In the genomic region with DNA sequence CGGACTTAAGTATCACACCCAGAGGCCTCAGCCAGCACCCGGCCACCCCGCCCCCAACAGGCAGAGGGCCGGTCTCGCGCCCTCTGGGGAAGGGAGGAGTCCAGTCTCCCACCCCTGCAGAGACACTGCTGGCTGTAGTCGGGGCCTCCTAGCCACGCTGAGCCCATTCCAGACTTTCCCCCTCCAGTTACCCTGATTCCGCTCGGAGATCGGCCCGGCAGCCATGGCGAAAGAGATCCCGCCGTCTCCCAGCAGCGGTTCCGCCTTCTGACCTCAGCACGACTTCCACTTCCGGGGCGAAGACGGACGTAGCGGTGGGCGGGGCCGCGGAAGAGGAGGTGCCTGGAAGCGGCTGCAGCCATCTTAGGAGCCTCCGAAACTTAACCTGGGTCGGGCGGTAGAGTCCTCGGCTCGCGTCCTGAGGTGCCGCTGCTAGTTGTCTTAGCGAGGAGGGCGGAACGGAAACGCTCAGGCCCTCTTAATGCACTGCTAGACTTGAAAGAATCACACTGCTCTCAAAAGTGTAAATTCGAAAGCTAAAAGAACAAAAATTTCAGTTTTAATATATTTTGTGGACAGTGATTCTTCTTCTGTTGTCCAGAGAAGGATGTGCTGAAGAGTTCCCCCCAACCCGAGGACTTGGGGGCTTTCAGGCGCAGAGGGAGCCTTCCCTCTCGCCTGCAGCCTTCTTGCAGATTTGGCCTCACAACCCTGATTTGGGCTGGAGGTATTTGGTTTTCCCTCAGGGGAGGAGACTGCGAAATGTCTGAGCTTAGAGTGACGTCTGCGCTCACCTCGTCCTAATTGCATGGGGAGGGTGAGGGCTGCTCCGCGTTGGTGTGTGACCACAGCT, we compare ENCODE assay signal across 8 cellular contexts. TPM values are rescaled to one million over a fixed set of nuclear protein-coding genes. Genes with fewer than 3 reads are reported as not detected.
A peak's percentile ranks its signal among the peaks of the same experiment; 100 is the strongest.
DNase-seq lines count a peak whose midpoint lies in the region; ATAC-seq and TF ChIP-seq lines count a peak whose summit lies in the region.

Gene SF3B4 (minus strand): TSS at position 269 of the 853 bp plus-strand sequence. CDS start 44 bp downstream, at position 225.

- H3K4me3 ChIP-seq in DOHH2 (ENCODE audit: low read length) (peak within 1 kb of the TSS; percentile 93), GM23248 (peak within 1 kb of the TSS; percentile 95), Karpas-422 (ENCODE audit: low read length) (peak within 1 kb of the TSS; percentile 74), esophagus muscularis mucosa (peak within 1 kb of the TSS; percentile 73 to 90 (median 80))

- intact Hi-C loops in esophagus muscularis mucosa (cut with DNase I): no loop called here

- H3K27me3 ChIP-seq in DOHH2 (ENCODE audit: control insufficient read depth, low read length): no peaks in the 10 kb centered on the region
- no peaks in the 10 kb centered on the region for H3K27me3 ChIP-seq in GM23248 (replicated peaks; ENCODE audit: insufficient read depth)
- H3K27me3 ChIP-seq in Karpas-422 (ENCODE audit: low read length): no peaks in the 10 kb centered on the region
- no peaks in the 10 kb centered on the region for H3K27me3 ChIP-seq in esophagus muscularis mucosa

- no peaks in the 10 kb centered on the region for H3F3A ChIP-seq in DOHH2 (ENCODE audit: control insufficient read depth, insufficient read depth)
- peaks cover 26% of the 10 kb centered on the region for H3F3A ChIP-seq in GM23248 (ENCODE audit: insufficient read depth)

- H2AFZ ChIP-seq in GM23248 (peak within 1 kb of the TSS; percentile 81), Karpas-422 (ENCODE audit: low read length) (no peak within 1 kb of the TSS)

- peaks cover 18 to 30% of the 10 kb centered on the region in 2 donors for H3K36me3 Mint-ChIP-seq in activated T-cell treated with anti-CD3 and anti-CD28 coated beads, Interleukin-2, amount 50 U/mL, for 72 hours (ENCODE audit: insufficient read depth in 2 of 2)

- H3K4me1 ChIP-seq in DOHH2 (ENCODE audit: control insufficient read depth, low read length) (peaks cover 29% of the 10 kb centered on the region), GM23248 (ENCODE audit: insufficient read depth) (peaks cover 39% of the 10 kb centered on the region), Karpas-422 (ENCODE audit: low read length) (peaks cover 21% of the 10 kb centered on the region), esophagus muscularis mucosa (peaks cover 29 to 42% (median 36%) of the 10 kb centered on the region in 4 donors)

- WGBS in GM23248 (ENCODE audit: low coverage in 1 of 2, low lambda C conversion rate in 2 of 2, missing lambda C conversion rate in 2 of 2), 2 experiments: 1 to 3% methylated on average over 47 to 48 of the region's 48 CpGs
- 0% methylated on average over 29 of the region's 48 CpGs for WGBS in esophagus muscularis mucosa

- no peak for TF ChIP-seq EP300 in esophagus muscularis mucosa (IDR thresholded peaks at IDR 0.05)

- H3K4me2 ChIP-seq in DOHH2 (ENCODE audit: low read length): peak within 1 kb of the TSS; percentile 85
- H3K4me2 ChIP-seq in GM23248 (ENCODE audit: unreplicated experiment): peak within 1 kb of the TSS; percentile 99
- peak within 1 kb of the TSS; percentile 97 for H3K4me2 ChIP-seq in Karpas-422 (ENCODE audit: low read depth, low read length, poor library complexity, severe bottlenecking)

- H3K4me1 Mint-ChIP-seq in activated T-cell treated with anti-CD3 and anti-CD28 coated beads, Interleukin-2, amount 50 U/mL, for 72 hours (ENCODE audit: low read depth): peaks cover 49% of the 10 kb centered on the region

- peak within 1 kb of the TSS; percentile 98 to 99 for H3K4me3 Mint-ChIP-seq in activated T-cell treated with anti-CD3 and anti-CD28 coated beads, Interleukin-2, amount 50 U/mL, for 72 hours

- H4K20me1 ChIP-seq in DOHH2 (ENCODE audit: control insufficient read depth, insufficient read depth, low read depth, low read length) (peaks cover 19% of the 10 kb centered on the region), GM23248 (ENCODE audit: insufficient read depth) (no peaks in the 10 kb centered on the region), Karpas-422 (ENCODE audit: insufficient read depth, low read depth, low read length) (peaks cover 19% of the 10 kb centered on the region)

- peak; percentile 99 for ATAC-seq in activated T-cell treated with anti-CD3 and anti-CD28 coated beads, Interleukin-2, amount 50 U/mL, for 72 hours (replicated peaks in 1 of 2)

- H3K9me3 ChIP-seq in DOHH2 (ENCODE audit: control insufficient read depth, insufficient read depth, low read length) (no peaks in the 10 kb centered on the region), GM23248 (ENCODE audit: low read depth) (no peaks in the 10 kb centered on the region), Karpas-422 (ENCODE audit: low read length) (no peaks in the 10 kb centered on the region), esophagus muscularis mucosa (no peaks in the 10 kb centered on the region)

- DNase-seq in GM23248 (peak; percentile 99), Karpas-422 (peak; percentile 98), RKO (ENCODE audit: low spot score) (peak; percentile 95), esophagus muscularis mucosa (ENCODE audit: extremely low spot score) (peak; percentile 98), myocyte (ENCODE audit: low read depth) (peak; percentile 94)
- DNase-seq in activated T-cell treated with anti-CD3 and anti-CD28 coated beads, Interleukin-2, amount 50 U/mL, for 72 hours: peak; percentile 96 to 98
- DNase-seq in stimulated activated CD8-positive, alpha-beta memory T cell treated with anti-CD3 and anti-CD28 coated beads, Interleukin-7, amount 100 ng/mL, for 4 hours (ENCODE audit: low read depth in 2 of 2): peak; percentile 89 to 93

- H3K36me3 ChIP-seq in DOHH2 (ENCODE audit: control insufficient read depth, low read length) (peaks cover 48% of the 10 kb centered on the region), GM23248 (ENCODE audit: low read depth) (peaks cover 32% of the 10 kb centered on the region), Karpas-422 (ENCODE audit: insufficient read depth, low read length) (peaks cover 38% of the 10 kb centered on the region), esophagus muscularis mucosa (peaks cover 31 to 75% (median 57%) of the 10 kb centered on the region in 4 donors)

- H3K27ac Mint-ChIP-seq in activated T-cell treated with anti-CD3 and anti-CD28 coated beads, Interleukin-2, amount 50 U/mL, for 72 hours: peak within 1 kb of the TSS; percentile 92

- peak within 1 kb of the TSS; percentile 79 for H3K27ac ChIP-seq in DOHH2 (ENCODE audit: low read depth, low read length)
- H3K27ac ChIP-seq in GM23248: peak within 1 kb of the TSS; percentile 90
- H3K27ac ChIP-seq in Karpas-422 (ENCODE audit: low read length): peak within 1 kb of the TSS; percentile 93
- peak within 1 kb of the TSS; percentile 88 to 96 (median 92) for H3K27ac ChIP-seq in esophagus muscularis mucosa (replicated peaks in 1 of 4)

- no peaks in the 10 kb centered on the region for H3K9me2 ChIP-seq in DOHH2 (replicated peaks; ENCODE audit: control insufficient read depth, low read length)
- H3K9me2 ChIP-seq in GM23248 (ENCODE audit: insufficient read depth): no peaks in the 10 kb centered on the region
- no peaks in the 10 kb centered on the region for H3K9me2 ChIP-seq in Karpas-422 (replicated peaks; ENCODE audit: insufficient read depth, low read length)

- TF ChIP-seq CTCF in DOHH2 (IDR thresholded peaks at IDR 0.05; ENCODE audit: low read depth, low read length, poor library complexity, severe bottlenecking): no peak
- TF ChIP-seq CTCF in esophagus muscularis mucosa (IDR thresholded peaks at IDR 0.05): peak in 1 of 3 experiments; percentile 2

- H3K9ac ChIP-seq in GM23248: peak within 1 kb of the TSS; percentile 91
- peak within 1 kb of the TSS; percentile 94 for H3K9ac ChIP-seq in Karpas-422 (ENCODE audit: low read length)

- H3K79me2 ChIP-seq in DOHH2 (ENCODE audit: control insufficient read depth, low read length): peaks cover 34% of the 10 kb centered on the region
- H3K79me2 ChIP-seq in GM23248 (ENCODE audit: insufficient read depth): peaks cover 35% of the 10 kb centered on the region
- peaks cover 17% of the 10 kb centered on the region for H3K79me2 ChIP-seq in Karpas-422 (ENCODE audit: low read length)

- H3K9me3 Mint-ChIP-seq in activated T-cell treated with anti-CD3 and anti-CD28 coated beads, Interleukin-2, amount 50 U/mL, for 72 hours: no peaks in the 10 kb centered on the region

- H3K27me3 Mint-ChIP-seq in activated T-cell treated with anti-CD3 and anti-CD28 coated beads, Interleukin-2, amount 50 U/mL, for 72 hours (ENCODE audit: low read depth): no peaks in the 10 kb centered on the region

- in situ Hi-C loops in GM23248 (cut with MboI): no loop called here

- peak; percentile 73 for TF ChIP-seq POLR2A in esophagus muscularis mucosa (IDR thresholded peaks at IDR 0.05; ENCODE audit: low read depth)

RNA-seq across cellular contexts. Expression of gene SF3B4, which starts in this region (rescaled TPM):
- total RNA-seq in GM23248 (2014; rRNA removed; shearing (Covaris generic)): 12.3 and 17.5 TPM in 2 replicates
- 98.0 and 106 TPM in 2 replicates for polyA plus RNA-seq in GM23248 (2016; fragmentation: Nextera tagmentation; extraction: Ambion mirVana)
- total RNA-seq in Karpas-422 (2014; rRNA removed; shearing (Covaris generic); ENCODE audit: low replicate concordance): 10.9 and 18.8 TPM in 2 replicates
- total RNA-seq in activated T-cell treated with anti-CD3 and anti-CD28 coated beads, Interleukin-2, amount 50 U/mL, for 72 hours: 10 to 100 TPM; 59.7 to 74.4 TPM
- total RNA-seq in esophagus muscularis mucosa (10 to 100 TPM; 12.1 to 21.6 (median 14.0) TPM), myocyte (11.0 and 11.8 TPM in 2 replicates)
- 48.5 TPM for polyA plus RNA-seq in myocyte (2012)

Comparison
In these comparisons a context has a peak if more than half of its experiments do, and no peak if none do; other contexts are left out.
1. Peak in every context shown above with its lines: DNase-seq, ATAC-seq, H3K4me3 ChIP-seq and H3K27ac ChIP-seq.